In genomic region chr19:49816616-49817015, GRCh38 we compare ENCODE assay signal across 8 cellular contexts. TPM values are rescaled to one million over a fixed set of nuclear protein-coding genes. Genes with fewer than 3 reads are reported as not detected.
DNase-seq lines count a peak whose midpoint lies in the region; ATAC-seq and TF ChIP-seq lines count a peak whose summit lies in the region.

No MANE protein-coding gene starts in this region.

- WGBS in stomach, 5 donors, result 55 to 77% (median 62%) methylated on average over 16 of the region's 16 CpGs

- H3K27me3 ChIP-seq in KMS-11 (ENCODE audit: insufficient read depth, low read depth), result no peaks in the 10 kb centered on the region
- H3K27me3 ChIP-seq in adipocyte (replicated peaks; ENCODE audit: control insufficient read depth, insufficient read depth, low read length), result no peaks in the 10 kb centered on the region
- no peaks in the 10 kb centered on the region for H3K27me3 ChIP-seq in stomach

- H4K20me1 ChIP-seq in KMS-11 (ENCODE audit: insufficient read depth), result no peaks in the 10 kb centered on the region

- no peak for TF ChIP-seq EP300 in stomach (IDR thresholded peaks at IDR 0.05)

- peak overlapping the region; percentile 91 for H3K4me2 ChIP-seq in KMS-11

- H2AFZ ChIP-seq in KMS-11 (ENCODE audit: low read depth), result peak overlapping the region; percentile 95; the same call in 1 of the 2 replicates

- DNase-seq in adipocyte (ENCODE audit: low read depth) (no peak), left kidney (ENCODE audit: low read depth, low spot score) (peak; percentile 57), stomach (no peak), NCI-H146 (lab: John Stamatoyannopoulos, UW) (no peak), NCI-H1436 (lab: John Stamatoyannopoulos, UW) (no peak)

- H3K4me1 ChIP-seq in KMS-11 (ENCODE audit: low read depth, poor library complexity, severe bottlenecking) (peaks cover 30% of the 10 kb centered on the region), adipocyte (ENCODE audit: control insufficient read depth, insufficient read depth, low read length) (peaks cover 22% of the 10 kb centered on the region), stomach (peaks cover 28 to 59% (median 50%) of the 10 kb centered on the region in 4 donors)

- H3K9me3 ChIP-seq in adipocyte (ENCODE audit: control insufficient read depth, low read length), result no peaks in the 10 kb centered on the region
- H3K9me3 ChIP-seq in stomach, result no peaks in the 10 kb centered on the region

- intact Hi-C loops in stomach (cut with DNase I; ENCODE audit: low total_unique reads), result no loop called here

- H3K36me3 ChIP-seq in KMS-11 (ENCODE audit: insufficient read depth) (no peaks in the 10 kb centered on the region), adipocyte (ENCODE audit: control insufficient read depth, insufficient read depth, low read length, severe bottlenecking) (no peaks in the 10 kb centered on the region), stomach (peaks cover 0 to 16% (median 10%) of the 10 kb centered on the region in 4 donors)

- peak overlapping the region; percentile 73; the same call in 1 of the 2 replicates for H3K9ac ChIP-seq in KMS-11
- peak overlapping the region; percentile 88 for H3K9ac ChIP-seq in adipocyte (ENCODE audit: low read length)

- H3K4me3 ChIP-seq in KMS-11 (IDR thresholded peaks at IDR 0.05; ENCODE audit: insufficient read depth, low read depth, low read length), result no peak overlapping the region
- H3K4me3 ChIP-seq in adipocyte (ENCODE audit: low read length), result peak overlapping the region; percentile 96
- H3K4me3 ChIP-seq in stomach, result peak overlapping the region in 2 of 4 donors; percentile 70 to 85

- no peak for TF ChIP-seq POLR2A in stomach (IDR thresholded peaks at IDR 0.05)

- TF ChIP-seq CTCF in KMS-11 (conservative IDR thresholded peaks at IDR 0.05; ENCODE audit: low read depth, low read length) (no peak), stomach (IDR thresholded peaks at IDR 0.05) (no peak)

- H3K79me2 ChIP-seq in KMS-11 (ENCODE audit: insufficient read depth, low read depth), result peaks cover 31% of the 10 kb centered on the region

- ATAC-seq in HG02885 (IDR thresholded peaks at IDR 0.05; ENCODE audit: poor library complexity, unreplicated experiment) (no peak), GM21360 (IDR thresholded peaks at IDR 0.05; ENCODE audit: unreplicated experiment) (no peak)

- H3K27ac ChIP-seq in KMS-11 (peak overlapping the region; percentile 88), stomach (peak overlapping the region; percentile 74 to 97 (median 92))

RNA-seq across cellular contexts. Expression of gene MED25, which starts 1.5 kb away (rescaled TPM):
- 100 to 1,000 TPM in 3 of 5 donors, 10 to 100 TPM in 2; 18.0 to 387 (median 178) TPM for total RNA-seq in stomach
- 10 to 100 TPM; 46.6 to 59.8 (median 55.3) TPM for polyA plus RNA-seq in stomach

RNA-seq across cellular contexts. Expression of gene FUZ, which starts 3.5 kb away (rescaled TPM):
- 10 to 100 TPM in 3 of 5 donors, 1 to 10 TPM in 2; 1.2 to 37.4 (median 10.5) TPM for total RNA-seq in stomach
- 10 to 100 TPM; 15.1 to 17.6 (median 15.9) TPM for polyA plus RNA-seq in stomach

RNA-seq across cellular contexts. Expression of gene PTOV1, which starts 34.3 kb away (rescaled TPM):
- total RNA-seq in stomach, result 100 to 1,000 TPM in 3 of 5 donors, 10 to 100 TPM in 2; 45.0 to 186 (median 102) TPM
- polyA plus RNA-seq in stomach, result 100 to 1,000 TPM; 117 to 131 (median 118) TPM

RNA-seq across cellular contexts. Expression of gene AP2A1, which starts 49.8 kb away (rescaled TPM):
- 100 to 1,000 TPM in 1 of 5 donors, 10 to 100 TPM in 4; 19.8 to 177 (median 38.4) TPM for total RNA-seq in stomach
- polyA plus RNA-seq in stomach, result 10 to 100 TPM; 24.3 to 31.2 (median 27.3) TPM

RNA-seq across cellular contexts. Expression of gene PNKP, which starts 50.8 kb away (rescaled TPM):
- 100 to 1,000 TPM in 3 of 5 donors, 10 to 100 TPM in 2; 30.3 to 208 (median 115) TPM for total RNA-seq in stomach
- polyA plus RNA-seq in stomach, result 10 to 100 TPM; 38.9 to 69.7 (median 39.7) TPM
